In the genomic region with DNA sequence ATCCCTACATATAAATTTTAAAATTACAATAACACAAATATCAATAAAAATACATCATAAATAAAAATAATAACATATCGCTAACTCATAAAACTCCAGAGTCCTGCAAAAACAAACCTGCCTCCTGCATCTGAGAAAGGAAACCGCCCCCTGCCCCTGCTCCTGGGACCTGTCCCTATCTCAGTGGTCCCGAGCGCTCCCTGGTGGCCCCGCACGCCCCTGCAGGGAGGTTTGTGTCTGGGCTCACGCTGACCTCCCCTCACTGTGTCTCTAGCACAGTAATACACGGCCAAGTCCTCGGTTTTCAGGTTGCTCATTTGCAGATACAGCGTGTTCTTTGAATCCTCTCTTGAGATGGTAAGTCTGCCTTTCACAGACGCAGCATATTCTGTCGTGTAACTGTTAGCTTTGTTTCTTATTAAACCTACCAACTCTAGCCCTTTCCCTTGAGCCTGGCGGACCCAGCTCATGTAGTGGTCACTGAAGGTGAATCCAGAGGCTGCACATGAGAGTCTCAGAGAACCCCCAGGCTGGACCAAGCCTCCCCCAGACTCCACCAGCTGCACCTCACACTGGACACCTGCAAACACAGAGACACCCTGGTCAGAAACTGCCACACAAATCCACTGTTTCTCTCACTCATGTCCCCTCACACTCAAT, we compare ENCODE assay signal across 9 cellular contexts.
DNase-seq lines count a peak whose midpoint lies in the region; ATAC-seq and TF ChIP-seq lines count a peak whose summit lies in the region.
"Had no signal": no experiment of that assay in that cellular context is flagged by ENCODE, and none has a peak within 500 bp of the region (broad histone marks: within the 10 kb centered on the region; RNA-seq: fewer than 3 reads in every experiment).

No MANE protein-coding gene starts in this region.

- intact Hi-C loops in CD14-positive monocyte (cut with micrococcal nuclease), result no loop called here

- no peak overlapping the region for H3K27ac Mint-ChIP-seq in stimulated activated memory B cell treated with anti-CD40 and anti-IgM and Interleukin-4, amounts not matched to agents 10 μg/mL and 1 μg/mL and 100 μg/mL, for 72 hours
- no peak overlapping the region for H3K27ac Mint-ChIP-seq in CD14-positive monocyte

- H3K36me3 Mint-ChIP-seq in stimulated activated memory B cell treated with anti-CD40 and anti-IgM and Interleukin-4, amounts not matched to agents 10 μg/mL and 1 μg/mL and 100 μg/mL, for 72 hours, result no peaks in the 10 kb centered on the region
- H3K36me3 Mint-ChIP-seq in CD14-positive monocyte, result no peaks in the 10 kb centered on the region

- H3K27me3 Mint-ChIP-seq in stimulated activated memory B cell treated with anti-CD40 and anti-IgM and Interleukin-4, amounts not matched to agents 10 μg/mL and 1 μg/mL and 100 μg/mL, for 72 hours, result no peaks in the 10 kb centered on the region
- H3K27me3 Mint-ChIP-seq in CD14-positive monocyte (ENCODE audit: low read depth in 3 of 3), result peaks cover 0 to 5% (median 0%) of the 10 kb centered on the region in 3 donors

- ATAC-seq in stimulated activated memory B cell treated with anti-CD40 and anti-IgM and Interleukin-4, amounts not matched to agents 10 μg/mL and 1 μg/mL and 100 μg/mL, for 72 hours, result no peak
- no peak for ATAC-seq in HG03442 (IDR thresholded peaks at IDR 0.05; ENCODE audit: unreplicated experiment)

- DNase-seq in COLO829 (ENCODE audit: low spot score) (peak; percentile 3), ELF-1 (ENCODE audit: low read depth, low spot score) (peak; percentile 39), NAMALWA (ENCODE audit: low spot score) (peak; percentile 55), SW480 (ENCODE audit: low spot score) (peak; percentile 32), CD14-positive monocyte (ENCODE audit: low spot score) (no peak)
- DNase-seq: Calu3, MV-4-11 had no signal

- no peak overlapping the region for H3K4me3 Mint-ChIP-seq in stimulated activated memory B cell treated with anti-CD40 and anti-IgM and Interleukin-4, amounts not matched to agents 10 μg/mL and 1 μg/mL and 100 μg/mL, for 72 hours
- no peak overlapping the region for H3K4me3 Mint-ChIP-seq in CD14-positive monocyte

- H3K9me3 Mint-ChIP-seq in stimulated activated memory B cell treated with anti-CD40 and anti-IgM and Interleukin-4, amounts not matched to agents 10 μg/mL and 1 μg/mL and 100 μg/mL, for 72 hours, result peaks cover 10% of the 10 kb centered on the region
- peaks cover 6 to 19% (median 12%) of the 10 kb centered on the region in 7 donors for H3K9me3 Mint-ChIP-seq in CD14-positive monocyte

- no peak for TF ChIP-seq CTCF in CD14-positive monocyte (IDR thresholded peaks at IDR 0.05)

- no peaks in the 10 kb centered on the region for H3K4me1 Mint-ChIP-seq in stimulated activated memory B cell treated with anti-CD40 and anti-IgM and Interleukin-4, amounts not matched to agents 10 μg/mL and 1 μg/mL and 100 μg/mL, for 72 hours
- no peaks in the 10 kb centered on the region for H3K4me1 Mint-ChIP-seq in CD14-positive monocyte
